In genomic region chr17:75771334-75772281, GRCh38 we compare ENCODE assay signal across 13 cellular contexts. TPM values are rescaled to one million over a fixed set of nuclear protein-coding genes. Genes with fewer than 3 reads are reported as not detected.
DNase-seq lines count a peak whose midpoint lies in the region; ATAC-seq and TF ChIP-seq lines count a peak whose summit lies in the region.
"Had no signal": no experiment of that assay in that cellular context is flagged by ENCODE, and none has a peak within 500 bp of the region (broad histone marks: within the 10 kb centered on the region; RNA-seq: fewer than 3 reads in every experiment).

No MANE protein-coding gene starts in this region.

- H3F3A ChIP-seq in SK-N-SH (replicated peaks; ENCODE audit: insufficient read depth) = peaks cover 22% of the 10 kb centered on the region

- H3K79me2 ChIP-seq in SK-N-SH (ENCODE audit: insufficient read depth) = peaks cover 3% of the 10 kb centered on the region; the same call in 1 of the 2 replicates

- no peak for TF ChIP-seq POLR2A in Peyer's patch (IDR thresholded peaks at IDR 0.05)

- 91% methylated on average over 17 of the region's 17 CpGs for WGBS in SK-N-SH (ENCODE audit: low lambda C conversion rate)

- TF ChIP-seq EP300 in SK-N-SH (IDR thresholded peaks at IDR 0.05; ENCODE audit: borderline replicate concordance in 1 of 2, low read depth in 1 of 2, low read length in 1 of 2) = no peak

- ATAC-seq in SK-N-SH treated with all-trans-retinoic acid at 6 μM for 48 hours (no peak), sciatic nerve (no peak)

- H3K9ac ChIP-seq in SK-N-SH = no peak overlapping the region

- H3K27ac ChIP-seq in SK-N-SH (ENCODE audit: low read depth in 2 of 2, low read length in 1 of 2) (no peak overlapping the region), Peyer's patch (peak overlapping the region in 3 of 4 donors; percentile 23 to 79 (median 66))

- DNase-seq in SK-N-SH = no peak
- peak in 2 of 3 donors; percentile 65 to 75 for DNase-seq in Peyer's patch
- DNase-seq in epithelial cell of proximal tubule (ENCODE audit: low read depth) = peak; percentile 25
- peak; percentile 57 for DNase-seq in sciatic nerve (ENCODE audit: low spot score)
- no peak for DNase-seq in NCI-H2029 (lab: John Stamatoyannopoulos, UW)
- DNase-seq in NCI-H2029 treated with DMSO at 0.1 percent for 48 hours (lab: John Stamatoyannopoulos, UW) = no peak
- DNase-seq in NCI-H2081 (lab: John Stamatoyannopoulos, UW) = no peak
- DNase-seq: activated CD8-positive, alpha-beta memory T cell treated with anti-CD3 and anti-CD28 coated beads, Interleukin-2, amount 50 U/mL, for 4 hours; central memory CD4-positive, alpha-beta T cell; hypothalamus; SHP77 treated with DMSO at 0.1 percent for 48 hours had no signal

- CTCF ChIA-PET in SK-N-SH (lab: Yijun Ruan, JAX) = interaction anchor here (1.2 to 11.7 kb wide), 7 partner anchors 8 to 97 kb away, joined by 3 to 111 read pairs (median 19); partner anchors contain the start of gene GALK1

- H3K9me2 ChIP-seq in SK-N-SH = no peaks in the 10 kb centered on the region

- H3K4me2 ChIP-seq in SK-N-SH = no peak overlapping the region

- peak; percentile 32 for TF ChIP-seq CTCF in SK-N-SH (IDR thresholded peaks at IDR 0.05)
- TF ChIP-seq CTCF in Peyer's patch (IDR thresholded peaks at IDR 0.05) = peak in 3 of 6 experiments; percentile 39 to 46 (median 40)
- peak; percentile 53 for TF ChIP-seq CTCF in epithelial cell of proximal tubule (conservative IDR thresholded peaks at IDR 0.05; ENCODE audit: low read depth, low read length)

- H3K36me3 ChIP-seq in SK-N-SH (replicated peaks in 1 of 2; ENCODE audit: control insufficient read depth in 1 of 2, insufficient read depth in 2 of 2, low read length in 1 of 2) = peaks cover 5 to 7% of the 10 kb centered on the region in 2 experiments
- H3K36me3 ChIP-seq in Peyer's patch = peaks cover 0 to 12% (median 0%) of the 10 kb centered on the region in 3 donors

- H3K4me3 ChIP-seq in SK-N-SH (ENCODE audit: low read depth in 2 of 2, low read length in 1 of 2) (no peak overlapping the region), Peyer's patch (no peak overlapping the region), epithelial cell of proximal tubule (ENCODE audit: low read depth, low read length) (no peak overlapping the region)

- no peaks in the 10 kb centered on the region for H3K9me3 ChIP-seq in SK-N-SH
- no peaks in the 10 kb centered on the region for H3K9me3 ChIP-seq in Peyer's patch
- H3K9me3 ChIP-seq: neutrophil had no signal

- peaks cover 26% of the 10 kb centered on the region for H4K20me1 ChIP-seq in SK-N-SH (ENCODE audit: insufficient read depth)

- H3K27me3 ChIP-seq in SK-N-SH (ENCODE audit: insufficient read depth) (no peaks in the 10 kb centered on the region), Peyer's patch (no peaks in the 10 kb centered on the region)
- H3K27me3 ChIP-seq: neutrophil had no signal

- intact Hi-C loops in sciatic nerve (cut with DNase I) = no loop called here

- H2AFZ ChIP-seq in SK-N-SH (ENCODE audit: low read depth) = no peak overlapping the region

- POLR2A ChIA-PET in SK-N-SH (lab: Yijun Ruan, JAX) = interaction anchor here (0.8 to 7.6 kb wide), 4 partner anchors 8 to 72 kb away, joined by 3 to 161 read pairs (median 42); partner anchors contain the start of gene GALK1

- H3K4me1 ChIP-seq in SK-N-SH (ENCODE audit: control insufficient read depth in 1 of 2, insufficient read depth in 2 of 2, low read depth in 1 of 2, low read length in 1 of 2) (peaks cover 0 to 9% of the 10 kb centered on the region in 2 experiments; a peak in 2 of 4 replicates), Peyer's patch (peaks cover under 1 to 36% (median 5%) of the 10 kb centered on the region in 4 donors)

- TF ChIP-seq RAD21 in SK-N-SH (IDR thresholded peaks at IDR 0.05; ENCODE audit: low read length) = peak; percentile 33; the same call in 1 of the 2 replicates

TF ChIP-seq in SK-N-SH, 30 proteins besides CTCF, POLR2A, EP300 and RAD21:
- TF ChIP-seq SIN3A (IDR thresholded peaks at IDR 0.05; ENCODE audit: borderline replicate concordance, low read depth, low read length) (no peak), SMC3 (IDR thresholded peaks at IDR 0.05; ENCODE audit: low read depth, low read length) (peak; percentile 25; the same call in 1 of the 2 replicates)

TF ChIP-seq in SK-N-SH treated with all-trans-retinoic acid at 6 μM for 48 hours, 23 proteins besides CTCF, POLR2A, EP300 and RAD21:
- TF ChIP-seq ZNF70 (CRISPR knock-in tag; IDR thresholded peaks at IDR 0.05) (no peak), ZC3H10 (CRISPR knock-in tag; IDR thresholded peaks at IDR 0.05) (no peak), POU6F1 (CRISPR knock-in tag; IDR thresholded peaks at IDR 0.05; ENCODE audit: borderline replicate concordance, low read depth) (no peak), ZFP3 (CRISPR knock-in tag; IDR thresholded peaks at IDR 0.05) (no peak), PPARA (CRISPR knock-in tag; IDR thresholded peaks at IDR 0.05; ENCODE audit: borderline replicate concordance) (no peak), ZNF565 (CRISPR knock-in tag; conservative IDR thresholded peaks at IDR 0.05; ENCODE audit: low read depth) (no peak), CREB5 (CRISPR knock-in tag; IDR thresholded peaks at IDR 0.05; ENCODE audit: low read depth) (no peak), BACH2 (CRISPR knock-in tag; IDR thresholded peaks at IDR 0.05; ENCODE audit: borderline replicate concordance) (no peak)
TF ChIP-seq in SK-N-SH treated with all-trans-retinoic acid at 6 μM for 48 hours: peak in this region for 0.

RNA-seq across cellular contexts. Expression of gene GALK1, which starts 6.6 kb away (rescaled TPM):
- polyA plus RNA-seq in SK-N-SH (2012; rRNA removed) = 36.5 and 39.2 TPM in 2 replicates
- 12.4 and 22.4 TPM in 2 replicates for polyA plus RNA-seq in SK-N-SH (2012; cell fraction: cytosol; rRNA removed)
- 82.6 and 138 TPM in 2 replicates for polyA plus RNA-seq in SK-N-SH (2012; cell fraction: nucleus; rRNA removed)
- total RNA-seq in Peyer's patch (10 to 100 TPM; 50.1 to 81.9 (median 64.1) TPM), epithelial cell of proximal tubule (44.3 and 48.2 TPM in 2 replicates), sciatic nerve (23.7 TPM)

RNA-seq across cellular contexts. Expression of gene UNK, which starts 13.0 kb away (rescaled TPM):
- polyA plus RNA-seq in SK-N-SH (2012; rRNA removed) = 19.9 and 24.8 TPM in 2 replicates
- 22.1 and 26.9 TPM in 2 replicates for polyA plus RNA-seq in SK-N-SH (2012; cell fraction: cytosol; rRNA removed)
- polyA plus RNA-seq in SK-N-SH (2012; cell fraction: nucleus; rRNA removed) = 54.0 and 54.3 TPM in 2 replicates
- 100 to 1,000 TPM in 1 of 4 donors, 10 to 100 TPM in 3; 18.9 to 108 (median 30.6) TPM for total RNA-seq in Peyer's patch
- 19.4 and 20.3 TPM in 2 replicates for total RNA-seq in epithelial cell of proximal tubule
- total RNA-seq in sciatic nerve = 41.4 TPM

RNA-seq across cellular contexts. Expression of gene ITGB4, which starts 50.3 kb away (rescaled TPM):
- 3.6 and 7.0 TPM in 2 replicates for polyA plus RNA-seq in SK-N-SH (2012; rRNA removed)
- 1.7 and 3.3 TPM in 2 replicates for polyA plus RNA-seq in SK-N-SH (2012; cell fraction: cytosol; rRNA removed)
- 8.6 and 11.2 TPM in 2 replicates for polyA plus RNA-seq in SK-N-SH (2012; cell fraction: nucleus; rRNA removed)
- total RNA-seq in Peyer's patch (100 to 1,000 TPM in 3 of 4 donors, 10 to 100 TPM in 1; 80.0 to 368 (median 219) TPM), epithelial cell of proximal tubule (22.6 and 33.3 TPM in 2 replicates), sciatic nerve (469 TPM)

Comparison
In these comparisons a context has a peak if more than half of its experiments do, and no peak if none do; other contexts are left out.
1. DNase-seq: peak in Peyer's patch (2 of 3), epithelial cell of proximal tubule (single experiment) and sciatic nerve (single experiment); none in SK-N-SH (single experiment), NCI-H2029 (single experiment), NCI-H2029 treated with DMSO at 0.1 percent for 48 hours (single experiment) and NCI-H2081 (0 of 2).
2. H3K27ac ChIP-seq: peak in Peyer's patch (3 of 4); none in SK-N-SH (0 of 2).